Comparison of ENCODE assay signal across 8 cellular contexts in genomic region chr11:66051766-66052663, GRCh38. TPM values are rescaled to one million over a fixed set of nuclear protein-coding genes. Genes with fewer than 3 reads are reported as not detected.
DNase-seq lines count a peak whose midpoint lies in the region; ATAC-seq and TF ChIP-seq lines count a peak whose summit lies in the region.

A gene with protein sequence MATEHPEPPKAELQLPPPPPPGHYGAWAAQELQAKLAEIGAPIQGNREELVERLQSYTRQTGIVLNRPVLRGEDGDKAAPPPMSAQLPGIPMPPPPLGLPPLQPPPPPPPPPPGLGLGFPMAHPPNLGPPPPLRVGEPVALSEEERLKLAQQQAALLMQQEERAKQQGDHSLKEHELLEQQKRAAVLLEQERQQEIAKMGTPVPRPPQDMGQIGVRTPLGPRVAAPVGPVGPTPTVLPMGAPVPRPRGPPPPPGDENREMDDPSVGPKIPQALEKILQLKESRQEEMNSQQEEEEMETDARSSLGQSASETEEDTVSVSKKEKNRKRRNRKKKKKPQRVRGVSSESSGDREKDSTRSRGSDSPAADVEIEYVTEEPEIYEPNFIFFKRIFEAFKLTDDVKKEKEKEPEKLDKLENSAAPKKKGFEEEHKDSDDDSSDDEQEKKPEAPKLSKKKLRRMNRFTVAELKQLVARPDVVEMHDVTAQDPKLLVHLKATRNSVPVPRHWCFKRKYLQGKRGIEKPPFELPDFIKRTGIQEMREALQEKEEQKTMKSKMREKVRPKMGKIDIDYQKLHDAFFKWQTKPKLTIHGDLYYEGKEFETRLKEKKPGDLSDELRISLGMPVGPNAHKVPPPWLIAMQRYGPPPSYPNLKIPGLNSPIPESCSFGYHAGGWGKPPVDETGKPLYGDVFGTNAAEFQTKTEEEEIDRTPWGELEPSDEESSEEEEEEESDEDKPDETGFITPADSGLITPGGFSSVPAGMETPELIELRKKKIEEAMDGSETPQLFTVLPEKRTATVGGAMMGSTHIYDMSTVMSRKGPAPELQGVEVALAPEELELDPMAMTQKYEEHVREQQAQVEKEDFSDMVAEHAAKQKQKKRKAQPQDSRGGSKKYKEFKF (plus strand): TSS chr11:66052364. CDS start chr11:66052385, 21 bp downstream.

- H4K20me1 ChIP-seq in BLaER1 treated with 17β-estradiol and CSF1 and Interleukin-3, amounts not matched to agents 10 nM and 100 nM: peaks cover 0 to 44% (median 22%) of the 10 kb centered on the region in 11 experiments; a peak in 17 of 22 replicates

- no peak for TF ChIP-seq CTCF in left lung (IDR thresholded peaks at IDR 0.05)

- peaks cover 37 to 42% (median 40%) of the 10 kb centered on the region in 11 experiments for H3K36me3 ChIP-seq in BLaER1 treated with 17β-estradiol and CSF1 and Interleukin-3, amounts not matched to agents 10 nM and 100 nM
- peaks cover 0 to 36% of the 10 kb centered on the region in 2 donors for H3K36me3 ChIP-seq in left lung

- H3K27me3 ChIP-seq in BLaER1 treated with 17β-estradiol and CSF1 and Interleukin-3, amounts not matched to agents 10 nM and 100 nM: no peaks in the 10 kb centered on the region; a peak in 2 of 22 replicates
- H3K27me3 ChIP-seq in left lung: peaks cover 8 to 26% of the 10 kb centered on the region in 2 donors

- CTCF ChIA-PET in activated CD4-positive, alpha-beta T cell treated with anti-CD3 and anti-CD28 coated beads, Interleukin-2, amount 10 ng/mL, durations not matched to agents 7 days and 5 days (lab: Charles Lee): interaction anchor here (0.9 to 8.2 kb wide), 10 partner anchors 11 to 340 kb away, joined by 3 to 66 read pairs (median 4); partner anchors contain the start of genes KAT5, MUS81 and PACS1

- peak within 1 kb of the TSS; percentile 82 to 90 (median 84) for H3K27ac ChIP-seq in BLaER1 treated with 17β-estradiol and CSF1 and Interleukin-3, amounts not matched to agents 10 nM and 100 nM
- H3K27ac ChIP-seq in left lung: peak within 1 kb of the TSS; percentile 89 to 91

- peak within 1 kb of the TSS; percentile 81 to 100 (median 90) for H3K4me3 ChIP-seq in BLaER1 treated with 17β-estradiol and CSF1 and Interleukin-3, amounts not matched to agents 10 nM and 100 nM
- peak within 1 kb of the TSS; percentile 72 to 98 for H3K4me3 ChIP-seq in left lung

- H3K9me3 ChIP-seq in BLaER1 treated with 17β-estradiol and CSF1 and Interleukin-3, amounts not matched to agents 10 nM and 100 nM (replicated peaks in 1 of 11): no peaks in the 10 kb centered on the region
- H3K9me3 ChIP-seq in left lung: no peaks in the 10 kb centered on the region

- peaks cover 40% of the 10 kb centered on the region for H3K4me1 Mint-ChIP-seq in activated CD4-positive, alpha-beta T cell treated with anti-CD3 and anti-CD28 coated beads, Interleukin-2, amount 10 ng/mL, durations not matched to agents 7 days and 5 days

- H3K36me3 Mint-ChIP-seq in activated CD4-positive, alpha-beta T cell treated with anti-CD3 and anti-CD28 coated beads, Interleukin-2, amount 10 ng/mL, durations not matched to agents 7 days and 5 days (ENCODE audit: low read depth): peaks cover 33% of the 10 kb centered on the region

- H3K9ac ChIP-seq in BLaER1 treated with 17β-estradiol and CSF1 and Interleukin-3, amounts not matched to agents 10 nM and 100 nM: peak within 1 kb of the TSS; percentile 85 to 95 (median 91)

- ATAC-seq in GM19328 (IDR thresholded peaks at IDR 0.05; ENCODE audit: unreplicated experiment) (peak; percentile 93), HG03520 (IDR thresholded peaks at IDR 0.05; ENCODE audit: unreplicated experiment) (peak; percentile 91), left lung (peak; percentile 98)

- POLR2A ChIA-PET in activated CD4-positive, alpha-beta T cell treated with anti-CD3 and anti-CD28 coated beads, Interleukin-2, amount 10 ng/mL, durations not matched to agents 7 days and 5 days (lab: Charles Lee): interaction anchor here (0.5 to 0.6 kb wide), 2 partner anchors 144 to 1398 kb away, joined by 4 to 14 read pairs; no protein-coding TSS in a partner anchor

- peak within 1 kb of the TSS; percentile 95 for H3K27ac Mint-ChIP-seq in activated CD4-positive, alpha-beta T cell treated with anti-CD3 and anti-CD28 coated beads, Interleukin-2, amount 10 ng/mL, durations not matched to agents 7 days and 5 days

- DNase-seq in NCI-H69 (lab: John Stamatoyannopoulos, UW) (peak; percentile 99), cortex of kidney (lab: John Stamatoyannopoulos, UW) (peak; percentile 86), left lung (peak; percentile 99 to 100)
- DNase-seq in activated CD4-positive, alpha-beta T cell treated with anti-CD3 and anti-CD28 coated beads, Interleukin-2, amount 10 ng/mL, durations not matched to agents 7 days and 5 days: peak; percentile 98
- DNase-seq in stimulated activated CD4-positive, alpha-beta T cell treated with anti-CD3 and anti-CD28 coated beads, Interleukin-2, amount 100 ng/mL, for 48 hours: peak; percentile 93 to 94

- peaks cover 2% of the 10 kb centered on the region for H3K27me3 Mint-ChIP-seq in activated CD4-positive, alpha-beta T cell treated with anti-CD3 and anti-CD28 coated beads, Interleukin-2, amount 10 ng/mL, durations not matched to agents 7 days and 5 days

- peak within 1 kb of the TSS; percentile 89 to 99 (median 95) for H3K4me2 ChIP-seq in BLaER1 treated with 17β-estradiol and CSF1 and Interleukin-3, amounts not matched to agents 10 nM and 100 nM

- intact Hi-C loops in left lung (cut with DNase I): no loop called here

- H3K9me3 Mint-ChIP-seq in activated CD4-positive, alpha-beta T cell treated with anti-CD3 and anti-CD28 coated beads, Interleukin-2, amount 10 ng/mL, durations not matched to agents 7 days and 5 days: no peaks in the 10 kb centered on the region

- peaks cover 28 to 45% (median 38%) of the 10 kb centered on the region in 10 experiments for H3K4me1 ChIP-seq in BLaER1 treated with 17β-estradiol and CSF1 and Interleukin-3, amounts not matched to agents 10 nM and 100 nM
- H3K4me1 ChIP-seq in left lung: peaks cover 9 to 29% of the 10 kb centered on the region in 2 donors

- H3K4me3 Mint-ChIP-seq in activated CD4-positive, alpha-beta T cell treated with anti-CD3 and anti-CD28 coated beads, Interleukin-2, amount 10 ng/mL, durations not matched to agents 7 days and 5 days: peak within 1 kb of the TSS; percentile 100

RNA-seq across cellular contexts. Expression of the gene that starts here (rescaled TPM):
- total RNA-seq in activated CD4-positive, alpha-beta T cell treated with anti-CD3 and anti-CD28 coated beads, Interleukin-2, amount 10 ng/mL, durations not matched to agents 7 days and 5 days: 100 to 1,000 TPM; 217 to 223 TPM
- 100 to 1,000 TPM; 122 to 160 TPM for total RNA-seq in left lung

Comparison
In these comparisons a context has a peak if more than half of its experiments do, and no peak if none do; other contexts are left out.
1. Peak in every context shown above with its lines: DNase-seq, ATAC-seq, H3K4me3 ChIP-seq and H3K27ac ChIP-seq.